23 cellular contexts compared by ENCODE assay signal in the genomic region with DNA sequence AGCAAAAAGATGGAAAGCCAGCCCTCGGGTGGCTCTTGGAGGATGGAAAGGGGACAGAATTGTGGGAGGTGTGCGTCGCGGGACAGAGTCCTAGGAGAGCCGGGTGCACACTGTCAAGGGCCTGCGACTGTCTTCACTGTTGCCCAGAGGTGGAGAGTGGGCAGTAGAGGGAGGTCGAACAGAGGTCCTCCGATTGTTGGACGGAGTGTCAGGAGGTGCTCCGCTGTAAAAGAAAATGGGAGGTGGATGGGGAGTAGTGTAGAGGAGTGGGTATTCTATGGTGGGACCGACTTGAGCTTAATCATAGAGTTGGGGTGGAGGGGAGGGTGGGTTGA. TPM values are rescaled to one million over a fixed set of nuclear protein-coding genes. Genes with fewer than 3 reads are reported as not detected.
A peak's percentile ranks its signal among the peaks of the same experiment; 100 is the strongest.
DNase-seq lines count a peak whose midpoint lies in the region; ATAC-seq, FAIRE-seq and TF ChIP-seq lines count a peak whose summit lies in the region.
"Had no signal": no experiment of that assay in that cellular context is flagged by ENCODE, and none has a peak within 500 bp of the region (broad histone marks: within the 10 kb centered on the region; RNA-seq: fewer than 3 reads in every experiment).

No MANE protein-coding gene starts in this region.

- H3K27me3 Mint-ChIP-seq in endodermal cell (ENCODE audit: insufficient read depth) = peaks cover 74% of the 10 kb centered on the region

- DNase-seq in HepG2 (ENCODE audit: low spot score) (no peak), right lobe of liver (no peak), endodermal cell (no peak), GOT3 (lab: John Stamatoyannopoulos, UW) (no peak), prostate gland (ENCODE audit: low spot score) (no peak)
- DNase-seq: ACHN; activated CD4-positive, CD25-positive, alpha-beta regulatory T cell; activated CD8-positive, alpha-beta memory T cell treated with anti-CD3 and anti-CD28 coated beads, Interleukin-2, amount 10 ng/mL, durations not matched to agents 7 days and 5 days; activated effector memory CD4-positive, alpha-beta T cell treated with anti-CD3 and anti-CD28 coated beads, Interleukin-2, amount 50 U/mL, for 16 hours; GF-D8; kidney; MG63; midbrain; NCI-H187; NCI-H446 treated with DMSO at 0.1 percent for 48 hours; SHP77 had no signal

- TF ChIP-seq EP300 in HepG2 (IDR thresholded peaks at IDR 0.05; ENCODE audit: low read depth in 2 of 2, low read length in 2 of 2) (no peak), HepG2 (CRISPR knock-in tag; IDR thresholded peaks at IDR 0.05; ENCODE audit: borderline replicate concordance) (no peak)

- no TSS peak for BruUV-seq in HepG2 (replicated peaks; lab: Mats Ljungman, UMichigan)

- H2AFZ ChIP-seq in HepG2 (ENCODE audit: low read length) = no peak overlapping the region
- no peak overlapping the region for H2AFZ ChIP-seq in neuron (ENCODE audit: low read depth, low read length)

- no peaks in the 10 kb centered on the region for H3K36me3 Mint-ChIP-seq in endodermal cell (ENCODE audit: low read depth)
- H3K36me3 Mint-ChIP-seq: activated CD8-positive, alpha-beta memory T cell treated with anti-CD3 and anti-CD28 coated beads, Interleukin-2, amount 10 ng/mL, durations not matched to agents 7 days and 5 days had no signal

- intact Hi-C loops in HepG2 (cut with micrococcal nuclease; ENCODE audit: unreplicated experiment) = no loop called here
- intact Hi-C loops in right lobe of liver (cut with DNase I) = no loop called here
- intact Hi-C loops in prostate gland (cut with DNase I) = no loop called here

- CTCF ChIA-PET in HepG2 (lab: Yijun Ruan, JAX; ENCODE audit: low intra/inter-chr PET ratio, low total read pairs) = no interaction called here

- H3K4me1 Mint-ChIP-seq in endodermal cell = peaks cover 30% of the 10 kb centered on the region

- no peak overlapping the region for H3K4me2 ChIP-seq in HepG2 (ENCODE audit: low read depth, low read length)

- no peak for FAIRE-seq in HepG2 (lab: Jason Lieb, UNC)
- FAIRE-seq: kidney, urothelium cell line had no signal

- H4K20me1 ChIP-seq in HepG2 (ENCODE audit: insufficient read depth, low read length) = no peaks in the 10 kb centered on the region

- no peak for TF ChIP-seq RAD21 in HepG2 (CRISPR knock-in tag; IDR thresholded peaks at IDR 0.05)

- 78% methylated on average over 11 of the region's 11 CpGs for WGBS in HepG2 (ENCODE audit: low lambda C conversion rate)
- 45% methylated on average over 10 of the region's 11 CpGs for WGBS in right lobe of liver (ENCODE audit: insufficient coverage, low coverage, low lambda C conversion rate, missing lambda C conversion rate)
- 58 to 63% methylated on average over 9 to 11 of the region's 11 CpGs for WGBS in endodermal cell (ENCODE audit: insufficient coverage in 1 of 2, insufficient read length in 1 of 2), 2 experiments
- 86% methylated on average over 11 of the region's 11 CpGs for WGBS in prostate gland

- H3K9me3 Mint-ChIP-seq in endodermal cell = no peaks in the 10 kb centered on the region
- H3K9me3 Mint-ChIP-seq: stimulated activated naive CD8-positive, alpha-beta T cell treated with anti-CD3 and anti-CD28 coated beads, Interleukin-15, Interleukin-2, amounts not matched to agents 100 ng/mL and 50 ng/mL, for 24 hours had no signal

- POLR2A ChIA-PET in HepG2 (lab: Yijun Ruan, JAX) = interaction anchor here (0.7 kb wide), 1 partner anchor 14 kb away, joined by 3 read pairs; no protein-coding TSS in a partner anchor

- H3K27me3 ChIP-seq in HepG2 (ENCODE audit: control insufficient read depth in 1 of 2, insufficient read depth in 2 of 2, low read length in 2 of 2) (peaks cover 5 to 61% of the 10 kb centered on the region in 2 experiments), right lobe of liver (peaks cover 0 to 18% of the 10 kb centered on the region in 2 donors), endodermal cell (ENCODE audit: control insufficient read depth, insufficient read depth, low read length, poor library complexity, severe bottlenecking) (peaks cover 22% of the 10 kb centered on the region), neuron (ENCODE audit: insufficient read depth, low read length) (peaks cover 16% of the 10 kb centered on the region), prostate gland (replicated peaks; ENCODE audit: insufficient read depth) (peaks cover 14% of the 10 kb centered on the region)

- TF ChIP-seq CTCF in HepG2 (CRISPR knock-in tag; IDR thresholded peaks at IDR 0.05) (no peak), right lobe of liver (IDR thresholded peaks at IDR 0.05) (no peak), endodermal cell (conservative IDR thresholded peaks at IDR 0.05) (no peak), prostate gland (IDR thresholded peaks at IDR 0.05) (no peak)

- H3K36me3 ChIP-seq in HepG2 (replicated peaks in 1 of 2; ENCODE audit: control insufficient read depth in 1 of 2, insufficient read depth in 2 of 2, low read length in 2 of 2) (no peaks in the 10 kb centered on the region), right lobe of liver (no peaks in the 10 kb centered on the region), endodermal cell (ENCODE audit: control insufficient read depth, insufficient read depth, low read length) (no peaks in the 10 kb centered on the region), neuron (ENCODE audit: insufficient read depth, low read length) (no peaks in the 10 kb centered on the region), prostate gland (no peaks in the 10 kb centered on the region)
- H3K36me3 ChIP-seq: esophagus muscularis mucosa, MG63 had no signal

- H3K27ac ChIP-seq in HepG2 (ENCODE audit: extremely low read length, insufficient read depth, low read length) (no peak overlapping the region), right lobe of liver (no peak overlapping the region), endodermal cell (ENCODE audit: low read depth, low read length) (no peak overlapping the region), prostate gland (no peak overlapping the region)
- H3K27ac ChIP-seq: esophagus muscularis mucosa, psoas muscle had no signal

- H3K9me3 ChIP-seq in HepG2 (ENCODE audit: low read length) = no peaks in the 10 kb centered on the region
- no peaks in the 10 kb centered on the region for H3K9me3 ChIP-seq in right lobe of liver
- no peaks in the 10 kb centered on the region for H3K9me3 ChIP-seq in endodermal cell (ENCODE audit: control insufficient read depth, low read length)
- no peaks in the 10 kb centered on the region for H3K9me3 ChIP-seq in neuron (ENCODE audit: low read length)
- H3K9me3 ChIP-seq in prostate gland = no peaks in the 10 kb centered on the region
- H3K9me3 ChIP-seq: esophagus muscularis mucosa, MG63, psoas muscle had no signal

- H3K4me3 ChIP-seq in HepG2 (replicated peaks in 1 of 3; ENCODE audit: insufficient read depth in 1 of 3, low read depth in 2 of 3, low read length in 3 of 3) = no peak overlapping the region
- no peak overlapping the region for H3K4me3 ChIP-seq in right lobe of liver
- peak overlapping the region; percentile 91 for H3K4me3 ChIP-seq in endodermal cell (ENCODE audit: low read length)
- peak overlapping the region; percentile 53 for H3K4me3 ChIP-seq in neuron (ENCODE audit: low read length)
- H3K4me3 ChIP-seq in prostate gland = no peak overlapping the region
- H3K4me3 ChIP-seq: MG63 had no signal

- no peak overlapping the region for H3K27ac Mint-ChIP-seq in endodermal cell
- H3K27ac Mint-ChIP-seq: activated CD8-positive, alpha-beta memory T cell treated with anti-CD3 and anti-CD28 coated beads, Interleukin-2, amount 10 ng/mL, durations not matched to agents 7 days and 5 days; stimulated activated naive CD8-positive, alpha-beta T cell treated with anti-CD3 and anti-CD28 coated beads, Interleukin-15, Interleukin-2, amounts not matched to agents 100 ng/mL and 50 ng/mL, for 24 hours had no signal

- no peak for TF ChIP-seq POLR2A in HepG2 (IDR thresholded peaks at IDR 0.05; ENCODE audit: insufficient read depth in 1 of 2, low read depth in 2 of 2, low read length in 2 of 2)
- no peak for TF ChIP-seq POLR2A in right lobe of liver (IDR thresholded peaks at IDR 0.05)
- no peak for TF ChIP-seq POLR2A in prostate gland (IDR thresholded peaks at IDR 0.05)

- no peak overlapping the region for H3K9ac ChIP-seq in HepG2 (ENCODE audit: insufficient read depth, low read depth, low read length)
- H3K9ac ChIP-seq in endodermal cell (ENCODE audit: extremely low read depth, low read length, poor library complexity, severe bottlenecking) = no peak overlapping the region

- H3K4me1 ChIP-seq in HepG2 (ENCODE audit: insufficient read depth, low read length) (peaks cover 8% of the 10 kb centered on the region; the same call in 1 of the 2 replicates), right lobe of liver (peaks cover 0 to 14% (median 7%) of the 10 kb centered on the region in 4 donors), endodermal cell (ENCODE audit: control insufficient read depth, insufficient read depth, low read length) (peaks cover 12% of the 10 kb centered on the region), neuron (ENCODE audit: insufficient read depth, low read length) (peaks cover 36% of the 10 kb centered on the region), prostate gland (replicated peaks) (peaks cover 6% of the 10 kb centered on the region)

- in situ Hi-C loops in HepG2 (cut with HindIII; ENCODE audit: extremely low pct_ligation_motif_present, low pct_unique_long_range_greater_than_20kb) = no loop called here

- no peaks in the 10 kb centered on the region for H3K79me2 ChIP-seq in HepG2 (ENCODE audit: insufficient read depth, low read length)

- peak overlapping the region; percentile 69 for H3K4me3 Mint-ChIP-seq in endodermal cell
- H3K4me3 Mint-ChIP-seq: activated CD8-positive, alpha-beta memory T cell treated with anti-CD3 and anti-CD28 coated beads, Interleukin-2, amount 10 ng/mL, durations not matched to agents 7 days and 5 days; stimulated activated naive CD8-positive, alpha-beta T cell treated with anti-CD3 and anti-CD28 coated beads, Interleukin-15, Interleukin-2, amounts not matched to agents 100 ng/mL and 50 ng/mL, for 24 hours had no signal

- ATAC-seq in HepG2 (no peak), right lobe of liver (no peak), HG03139 (IDR thresholded peaks at IDR 0.05; ENCODE audit: unreplicated experiment) (no peak), HG02678 (IDR thresholded peaks at IDR 0.05; ENCODE audit: unreplicated experiment) (no peak)
- ATAC-seq: activated CD8-positive, alpha-beta memory T cell treated with anti-CD3 and anti-CD28 coated beads, Interleukin-2, amount 10 ng/mL, durations not matched to agents 7 days and 5 days had no signal

RNA-seq across cellular contexts. Expression of a gene that starts 43.3 kb away (rescaled TPM):
- not detected in 2 replicates for total RNA-seq in HepG2 (2016; rRNA removed; fragmentation: Illumina TruSeq; extraction: Trizol)
- not detected in 2 replicates for total RNA-seq in HepG2 (2016; cell fraction: cytosol; rRNA removed; fragmentation: Illumina TruSeq; extraction: Trizol; ENCODE audit: low read depth)
- total RNA-seq in HepG2 (2016; cell fraction: insoluble cytoplasmic fraction; rRNA removed; fragmentation: Illumina TruSeq; extraction: Trizol) = not detected in 2 replicates
- 0.17 TPM in 1 of 2 replicates, not detected in the other for total RNA-seq in HepG2 (2016; cell fraction: membrane; rRNA removed; fragmentation: Illumina TruSeq; extraction: Trizol)
- 0.09 TPM in 2 replicates for total RNA-seq in HepG2 (2016; cell fraction: nucleus; rRNA removed; fragmentation: Illumina TruSeq; extraction: Trizol)
- 0.01 TPM in 2 replicates for polyA plus RNA-seq in HepG2 (2011; rRNA removed)
- polyA plus RNA-seq in HepG2 (2011; cell fraction: cytosol; rRNA removed) = 0.03 TPM in 1 of 2 replicates, not detected in the other
- 0.09 and 0.11 TPM in 2 replicates for polyA plus RNA-seq in HepG2 (2011; cell fraction: nucleus; rRNA removed)
- polyA plus RNA-seq in HepG2 (2012) = not detected in 2 replicates
- not detected in 2 replicates for polyA plus RNA-seq in HepG2 (2016; cell fraction: cytosol; fragmentation: Illumina TruSeq; extraction: Trizol; ENCODE audit: low read depth)
- polyA plus RNA-seq in HepG2 (2016; cell fraction: insoluble cytoplasmic fraction; fragmentation: Illumina TruSeq; extraction: Trizol; ENCODE audit: low read depth) = not detected in 2 replicates
- 0.14 TPM in 1 of 2 replicates, not detected in the other for polyA plus RNA-seq in HepG2 (2016; cell fraction: membrane; fragmentation: Illumina TruSeq; extraction: Trizol; ENCODE audit: low read depth)
- 0.13 TPM in 1 of 2 replicates, not detected in the other for polyA plus RNA-seq in HepG2 (2016; cell fraction: nucleus; fragmentation: Illumina TruSeq; extraction: Trizol; ENCODE audit: insufficient read depth, low read depth)
- polyA minus RNA-seq in HepG2 (2011; rRNA and poly(A)+ RNA removed; ENCODE audit: low replicate concordance) = 2.1 TPM in 1 of 2 replicates, not detected in the other
- polyA minus RNA-seq in HepG2 (2011; cell fraction: cytosol; rRNA and poly(A)+ RNA removed) = not detected in 2 replicates
- polyA minus RNA-seq in HepG2 (2011; cell fraction: nucleus; rRNA and poly(A)+ RNA removed) = not detected in 2 replicates
- under 1 TPM; 0.12 to 0.71 (median 0.37) TPM for total RNA-seq in right lobe of liver
- total RNA-seq in endodermal cell = 10 to 100 TPM; 32.7 to 36.9 TPM
- polyA plus RNA-seq in endodermal cell (2013, experiment 1 of 2) = 22.3 TPM
- 23.5 TPM for polyA plus RNA-seq in endodermal cell (2013, experiment 2 of 2)
- 10 to 100 TPM; 11.9 to 25.2 TPM for total RNA-seq in prostate gland
- total RNA-seq: activated CD8-positive, alpha-beta memory T cell treated with anti-CD3 and anti-CD28 coated beads, Interleukin-2, amount 10 ng/mL, durations not matched to agents 7 days and 5 days had no signal

Comparison
In these comparisons a context has a peak if more than half of its experiments do, and no peak if none do; other contexts are left out.
1. H3K4me3 ChIP-seq: peak in endodermal cell (single experiment) and neuron (single experiment); none in HepG2 (0 of 3), right lobe of liver (0 of 3) and prostate gland (0 of 2).
2. RNA of a gene that starts 43.3 kb away (total RNA-seq): 32.7 to 36.9 TPM in endodermal cell and 11.9 to 25.2 TPM in prostate gland; 0.12 to 0.71 TPM in right lobe of liver and 0.09 to 0.17 TPM in HepG2; every median in the first group is over 4 times any median in the second.